ENCODE assay signal across 1 cellular context in genomic region chr1:112700290-112701226, GRCh38.
TF ChIP-seq lines count a peak whose summit lies in the region.

No MANE protein-coding gene starts in this region.

TF ChIP-seq in HEK293, 187 proteins besides CTCF, POLR2A, EP300 and RAD21 (continued from another document):
- TF ChIP-seq ZFP41 (tag by site-specific recombination; IDR thresholded peaks at IDR 0.05; ENCODE audit: borderline replicate concordance): no peak
- TF ChIP-seq KLF10 (tag by site-specific recombination; IDR thresholded peaks at IDR 0.05): peak; percentile 98
- TF ChIP-seq KLF7 (tag by site-specific recombination; IDR thresholded peaks at IDR 0.05; ENCODE audit: borderline replicate concordance): peak; percentile 85
- TF ChIP-seq ZNF311 (tag by site-specific recombination; IDR thresholded peaks at IDR 0.05; ENCODE audit: borderline replicate concordance): no peak
- peak; percentile 98 for TF ChIP-seq GLIS2 (tag by site-specific recombination; IDR thresholded peaks at IDR 0.05)
- TF ChIP-seq BCL11A (tag by site-specific recombination; IDR thresholded peaks at IDR 0.05; ENCODE audit: low read depth): peak; percentile 75
- peak; percentile 92 for TF ChIP-seq ZNF600 (tag by site-specific recombination; IDR thresholded peaks at IDR 0.05)
- TF ChIP-seq, protein P1, sequence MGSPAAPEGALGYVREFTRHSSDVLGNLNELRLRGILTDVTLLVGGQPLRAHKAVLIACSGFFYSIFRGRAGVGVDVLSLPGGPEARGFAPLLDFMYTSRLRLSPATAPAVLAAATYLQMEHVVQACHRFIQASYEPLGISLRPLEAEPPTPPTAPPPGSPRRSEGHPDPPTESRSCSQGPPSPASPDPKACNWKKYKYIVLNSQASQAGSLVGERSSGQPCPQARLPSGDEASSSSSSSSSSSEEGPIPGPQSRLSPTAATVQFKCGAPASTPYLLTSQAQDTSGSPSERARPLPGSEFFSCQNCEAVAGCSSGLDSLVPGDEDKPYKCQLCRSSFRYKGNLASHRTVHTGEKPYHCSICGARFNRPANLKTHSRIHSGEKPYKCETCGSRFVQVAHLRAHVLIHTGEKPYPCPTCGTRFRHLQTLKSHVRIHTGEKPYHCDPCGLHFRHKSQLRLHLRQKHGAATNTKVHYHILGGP (tag by site-specific recombination; IDR thresholded peaks at IDR 0.05): 0 out of 2 replicates have a peak, but pooled peaks have one; percentile 42
- no peak for TF ChIP-seq ZNF404 (tag by site-specific recombination; IDR thresholded peaks at IDR 0.05)
- no peak for TF ChIP-seq ZNF623 (tag by site-specific recombination; IDR thresholded peaks at IDR 0.05)
- peak; percentile 98 for TF ChIP-seq ZNF398 (tag by site-specific recombination; IDR thresholded peaks at IDR 0.05)
- peak; percentile 95 for TF ChIP-seq KLF1 (tag by site-specific recombination; IDR thresholded peaks at IDR 0.05)
- peak; percentile 80 for TF ChIP-seq ZNF324 (tag by site-specific recombination; IDR thresholded peaks at IDR 0.05)
- peak; percentile 79 for TF ChIP-seq ZNF394 (tag by site-specific recombination; IDR thresholded peaks at IDR 0.05; ENCODE audit: borderline replicate concordance)
- TF ChIP-seq ZNF843 (tag by site-specific recombination; IDR thresholded peaks at IDR 0.05): peak; percentile 87; the same call in 1 of the 2 replicates
- TF ChIP-seq ZNF146 (tag by site-specific recombination; IDR thresholded peaks at IDR 0.05): no peak
- no peak for TF ChIP-seq ZNF132 (tag by site-specific recombination; IDR thresholded peaks at IDR 0.05; ENCODE audit: borderline replicate concordance)
TF ChIP-seq in HEK293: peak in this region for 74.
